In genomic region chr4:55395529-55396304, GRCh38 we compare ENCODE assay signal across 8 cellular contexts.
DNase-seq lines count a peak whose midpoint lies in the region; ATAC-seq and TF ChIP-seq lines count a peak whose summit lies in the region.

TMEM165 (plus strand) TSS chr4:55395957; CDS start chr4:55396190, 233 bp downstream.

- H3K9me3 ChIP-seq in iPS-18c (ENCODE audit: control insufficient read depth, insufficient read depth, low read length), result no peaks in the 10 kb centered on the region

- no peaks in the 10 kb centered on the region for H3K27me3 ChIP-seq in ACC112 (ENCODE audit: insufficient read depth, low read length)

- in situ Hi-C loops in T47D (cut with HindIII; ENCODE audit: low pct_unique_long_range_greater_than_20kb, low sequenced_read_pairs), result no loop called here

- H3K27ac ChIP-seq in ACC112 (ENCODE audit: low read depth, low read length), result peak within 1 kb of the TSS; percentile 89
- peak within 1 kb of the TSS; percentile 91 for H3K27ac ChIP-seq in VCaP
- peak within 1 kb of the TSS; percentile 86 to 100 (median 97) for H3K27ac ChIP-seq in skin epidermis

- no peak; the same call in 1 of the 2 replicates for TF ChIP-seq CTCF in VCaP (conservative IDR thresholded peaks at IDR 0.05)

- H2AFZ ChIP-seq in ACC112 (ENCODE audit: low read length, unreplicated experiment), result peak within 1 kb of the TSS; percentile 99

- peaks cover 50% of the 10 kb centered on the region for H3K79me2 ChIP-seq in ACC112 (ENCODE audit: control insufficient read depth, insufficient read depth, low read length, unreplicated experiment)

- peak; percentile 88 for ATAC-seq in GM18873 (IDR thresholded peaks at IDR 0.05; ENCODE audit: low FRiP score, unreplicated experiment)
- ATAC-seq in HG03135 (IDR thresholded peaks at IDR 0.05; ENCODE audit: unreplicated experiment), result peak; percentile 94

- H3K4me3 ChIP-seq in ACC112 (ENCODE audit: low read depth, low read length), result peak within 1 kb of the TSS; percentile 91
- H3K4me3 ChIP-seq in iPS-18c (ENCODE audit: insufficient read depth, low read depth, low read length), result peak within 1 kb of the TSS; percentile 50
- H3K4me3 ChIP-seq in skin epidermis, result peak within 1 kb of the TSS; percentile 73 to 100 (median 92)

- DNase-seq in NCI-H2196 (lab: John Stamatoyannopoulos, UW; ENCODE audit: unreplicated experiment) (peak; percentile 60), T47D (ENCODE audit: low read depth in 1 of 2, low spot score in 1 of 2) (peak; percentile 63 to 91)

- peaks cover 20% of the 10 kb centered on the region for H3K4me1 ChIP-seq in ACC112 (ENCODE audit: control insufficient read depth, insufficient read depth, low read length, unreplicated experiment)

- peaks cover 11% of the 10 kb centered on the region for H3K36me3 ChIP-seq in ACC112 (ENCODE audit: insufficient read depth, low read length)

Comparison
In these comparisons a context has a peak if more than half of its experiments do, and no peak if none do; other contexts are left out.
1. Peak in every context shown above with its lines: DNase-seq, ATAC-seq, H3K4me3 ChIP-seq and H3K27ac ChIP-seq.